ENCODE assay signal across 1 cellular context in genomic region chr18:9619545-9619944, GRCh38.
TF ChIP-seq lines count a peak whose summit lies in the region.

No MANE protein-coding gene starts in this region.

TF ChIP-seq in WTC11, 78 proteins besides CTCF, POLR2A, EP300 and RAD21 (continued from another document):
- TF ChIP-seq, protein P1, sequence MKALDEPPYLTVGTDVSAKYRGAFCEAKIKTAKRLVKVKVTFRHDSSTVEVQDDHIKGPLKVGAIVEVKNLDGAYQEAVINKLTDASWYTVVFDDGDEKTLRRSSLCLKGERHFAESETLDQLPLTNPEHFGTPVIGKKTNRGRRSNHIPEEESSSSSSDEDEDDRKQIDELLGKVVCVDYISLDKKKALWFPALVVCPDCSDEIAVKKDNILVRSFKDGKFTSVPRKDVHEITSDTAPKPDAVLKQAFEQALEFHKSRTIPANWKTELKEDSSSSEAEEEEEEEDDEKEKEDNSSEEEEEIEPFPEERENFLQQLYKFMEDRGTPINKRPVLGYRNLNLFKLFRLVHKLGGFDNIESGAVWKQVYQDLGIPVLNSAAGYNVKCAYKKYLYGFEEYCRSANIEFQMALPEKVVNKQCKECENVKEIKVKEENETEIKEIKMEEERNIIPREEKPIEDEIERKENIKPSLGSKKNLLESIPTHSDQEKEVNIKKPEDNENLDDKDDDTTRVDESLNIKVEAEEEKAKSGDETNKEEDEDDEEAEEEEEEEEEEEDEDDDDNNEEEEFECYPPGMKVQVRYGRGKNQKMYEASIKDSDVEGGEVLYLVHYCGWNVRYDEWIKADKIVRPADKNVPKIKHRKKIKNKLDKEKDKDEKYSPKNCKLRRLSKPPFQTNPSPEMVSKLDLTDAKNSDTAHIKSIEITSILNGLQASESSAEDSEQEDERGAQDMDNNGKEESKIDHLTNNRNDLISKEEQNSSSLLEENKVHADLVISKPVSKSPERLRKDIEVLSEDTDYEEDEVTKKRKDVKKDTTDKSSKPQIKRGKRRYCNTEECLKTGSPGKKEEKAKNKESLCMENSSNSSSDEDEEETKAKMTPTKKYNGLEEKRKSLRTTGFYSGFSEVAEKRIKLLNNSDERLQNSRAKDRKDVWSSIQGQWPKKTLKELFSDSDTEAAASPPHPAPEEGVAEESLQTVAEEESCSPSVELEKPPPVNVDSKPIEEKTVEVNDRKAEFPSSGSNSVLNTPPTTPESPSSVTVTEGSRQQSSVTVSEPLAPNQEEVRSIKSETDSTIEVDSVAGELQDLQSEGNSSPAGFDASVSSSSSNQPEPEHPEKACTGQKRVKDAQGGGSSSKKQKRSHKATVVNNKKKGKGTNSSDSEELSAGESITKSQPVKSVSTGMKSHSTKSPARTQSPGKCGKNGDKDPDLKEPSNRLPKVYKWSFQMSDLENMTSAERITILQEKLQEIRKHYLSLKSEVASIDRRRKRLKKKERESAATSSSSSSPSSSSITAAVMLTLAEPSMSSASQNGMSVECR (CRISPR knock-in tag; IDR thresholded peaks at IDR 0.05; ENCODE audit: borderline replicate concordance): no peak
- TF ChIP-seq FOXP4 (CRISPR knock-in tag; IDR thresholded peaks at IDR 0.05) (no peak), PRDM15 (CRISPR knock-in tag; IDR thresholded peaks at IDR 0.05) (no peak), NR2C2 (CRISPR knock-in tag; IDR thresholded peaks at IDR 0.05) (no peak), FOXK1 (CRISPR knock-in tag; IDR thresholded peaks at IDR 0.05) (no peak)
- TF ChIP-seq, protein P2, sequence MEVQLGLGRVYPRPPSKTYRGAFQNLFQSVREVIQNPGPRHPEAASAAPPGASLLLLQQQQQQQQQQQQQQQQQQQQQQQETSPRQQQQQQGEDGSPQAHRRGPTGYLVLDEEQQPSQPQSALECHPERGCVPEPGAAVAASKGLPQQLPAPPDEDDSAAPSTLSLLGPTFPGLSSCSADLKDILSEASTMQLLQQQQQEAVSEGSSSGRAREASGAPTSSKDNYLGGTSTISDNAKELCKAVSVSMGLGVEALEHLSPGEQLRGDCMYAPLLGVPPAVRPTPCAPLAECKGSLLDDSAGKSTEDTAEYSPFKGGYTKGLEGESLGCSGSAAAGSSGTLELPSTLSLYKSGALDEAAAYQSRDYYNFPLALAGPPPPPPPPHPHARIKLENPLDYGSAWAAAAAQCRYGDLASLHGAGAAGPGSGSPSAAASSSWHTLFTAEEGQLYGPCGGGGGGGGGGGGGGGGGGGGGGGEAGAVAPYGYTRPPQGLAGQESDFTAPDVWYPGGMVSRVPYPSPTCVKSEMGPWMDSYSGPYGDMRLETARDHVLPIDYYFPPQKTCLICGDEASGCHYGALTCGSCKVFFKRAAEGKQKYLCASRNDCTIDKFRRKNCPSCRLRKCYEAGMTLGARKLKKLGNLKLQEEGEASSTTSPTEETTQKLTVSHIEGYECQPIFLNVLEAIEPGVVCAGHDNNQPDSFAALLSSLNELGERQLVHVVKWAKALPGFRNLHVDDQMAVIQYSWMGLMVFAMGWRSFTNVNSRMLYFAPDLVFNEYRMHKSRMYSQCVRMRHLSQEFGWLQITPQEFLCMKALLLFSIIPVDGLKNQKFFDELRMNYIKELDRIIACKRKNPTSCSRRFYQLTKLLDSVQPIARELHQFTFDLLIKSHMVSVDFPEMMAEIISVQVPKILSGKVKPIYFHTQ (CRISPR knock-in tag; IDR thresholded peaks at IDR 0.05): no peak
